ENCODE assay signal across 24 cellular contexts in genomic region chr13:99392806-99393135, GRCh38.
DNase-seq lines count a peak whose midpoint lies in the region; ATAC-seq, FAIRE-seq and TF ChIP-seq lines count a peak whose summit lies in the region.
"Had no signal": no experiment of that assay in that cellular context is flagged by ENCODE, and none has a peak within 500 bp of the region (broad histone marks: within the 10 kb centered on the region; RNA-seq: fewer than 3 reads in every experiment).

No MANE protein-coding gene starts in this region.

- no peaks in the 10 kb centered on the region for H3K23me2 ChIP-seq in H1 (ENCODE audit: low read depth, low read length)

- H3K79me2 ChIP-seq in H1 (ENCODE audit: control insufficient read depth in 1 of 2, insufficient read depth in 2 of 2, low read length in 2 of 2): no peaks in the 10 kb centered on the region

- H2AFZ ChIP-seq in H1 (ENCODE audit: low read length): no peak overlapping the region
- H2AFZ ChIP-seq: GM23248 had no signal

- H3K18ac ChIP-seq in H1 (ENCODE audit: extremely low read depth, low read length): no peak overlapping the region

- TF ChIP-seq CTCF in WERI-Rb-1 (IDR thresholded peaks at IDR 0.05; ENCODE audit: low read depth, low read length) (no peak), H1 (IDR thresholded peaks at IDR 0.05; ENCODE audit: control extremely low read depth in 1 of 3, insufficient read depth in 1 of 3, low read depth in 1 of 3, low read length in 3 of 3) (no peak)

- H2BK20ac ChIP-seq in H1 (ENCODE audit: low read length): no peak overlapping the region

- no peak overlapping the region for H4K5ac ChIP-seq in H1 (ENCODE audit: insufficient read length, low read depth, low read length)

- H4K8ac ChIP-seq in H1 (ENCODE audit: extremely low read depth, insufficient read depth, low read length): 0 out of 2 replicates have a peak overlapping the region, but pooled peaks have one; percentile 66

- no peak overlapping the region for H2BK5ac ChIP-seq in H1 (ENCODE audit: low read depth, low read length)

- POLR2A ChIA-PET in H1 (lab: Charles Lee; ENCODE audit: partially characterized antibody): no interaction called here

- TF ChIP-seq RAD21 in H1 (IDR thresholded peaks at IDR 0.05 in 1 of 2, conservative IDR thresholded peaks at IDR 0.05 in 1 of 2; ENCODE audit: low read depth in 2 of 2, low read length in 2 of 2): no peak

- no peak overlapping the region for H3K9ac ChIP-seq in H1 (replicated peaks in 1 of 4; ENCODE audit: extremely low read depth in 1 of 4, low read depth in 3 of 4, low read length in 3 of 4)
- H3K9ac ChIP-seq: GM23248 had no signal

- H3K4ac ChIP-seq in H1 (replicated peaks; ENCODE audit: insufficient read length, low read depth, low read length): no peak overlapping the region

- H3K27ac ChIP-seq in WERI-Rb-1: no peak overlapping the region
- H3K27ac ChIP-seq in H1 (ENCODE audit: low read depth, low read length): no peak overlapping the region
- H3K27ac ChIP-seq: GM23248 had no signal

- H3K4me3 ChIP-seq in WERI-Rb-1 (ENCODE audit: low read depth, low read length) (no peak overlapping the region), H1 (ENCODE audit: extremely low read depth in 1 of 4, insufficient read depth in 2 of 4, low read depth in 3 of 4, low read length in 4 of 4) (no peak overlapping the region)
- H3K4me3 ChIP-seq: GM23248, MG63 had no signal

- H3K27ac Mint-ChIP-seq in activated naive CD4-positive, alpha-beta T cell treated with anti-CD3 and anti-CD28 coated beads, Interleukin-2, amount 50 U/mL, for 24 hours: peak overlapping the region; percentile 46

- ATAC-seq in GM18870 (IDR thresholded peaks at IDR 0.05; ENCODE audit: unreplicated experiment): no peak
- ATAC-seq: HCT116, PC-3 had no signal

- no peaks in the 10 kb centered on the region for H3K27me3 Mint-ChIP-seq in activated naive CD4-positive, alpha-beta T cell treated with anti-CD3 and anti-CD28 coated beads, Interleukin-2, amount 50 U/mL, for 24 hours
- H3K27me3 Mint-ChIP-seq: IgD-negative memory B cell had no signal

- H3K27me3 ChIP-seq in WERI-Rb-1 (ENCODE audit: insufficient read depth, low read depth, severe bottlenecking): no peaks in the 10 kb centered on the region
- no peaks in the 10 kb centered on the region for H3K27me3 ChIP-seq in H1 (replicated peaks in 1 of 4; ENCODE audit: control insufficient read depth in 3 of 4, extremely low read depth in 1 of 4, insufficient read depth in 3 of 4, low read length in 3 of 4)
- H3K27me3 ChIP-seq: MG63 had no signal

- no peaks in the 10 kb centered on the region for H4K20me1 ChIP-seq in H1 (replicated peaks in 1 of 2; ENCODE audit: control insufficient read depth in 1 of 2, insufficient read depth in 2 of 2, low read length in 2 of 2)

- H3K56ac ChIP-seq in H1 (replicated peaks; ENCODE audit: insufficient read length, low read depth, low read length): no peak overlapping the region

- no peak overlapping the region for H2AK5ac ChIP-seq in H1 (ENCODE audit: low read depth, low read length)

- CTCF ChIA-PET in H1 (lab: Charles Lee; ENCODE audit: partially characterized antibody): interaction anchor here (0.9 to 16.2 kb wide), 4 partner anchors 10 to 43 kb away, joined by 3 to 227 read pairs (median 6); no protein-coding TSS in a partner anchor

- H3K9me3 Mint-ChIP-seq in activated naive CD4-positive, alpha-beta T cell treated with anti-CD3 and anti-CD28 coated beads, Interleukin-2, amount 50 U/mL, for 24 hours: no peaks in the 10 kb centered on the region
- H3K9me3 Mint-ChIP-seq: CD8-positive, alpha-beta memory T cell; IgD-negative memory B cell had no signal

- no peak overlapping the region for H3K4me2 ChIP-seq in H1 (ENCODE audit: insufficient read depth in 1 of 2, low read depth in 2 of 2, low read length in 2 of 2)

- intact Hi-C loops in posterior vena cava (cut with DNase I): no loop called here

- H3K4me3 Mint-ChIP-seq in activated naive CD4-positive, alpha-beta T cell treated with anti-CD3 and anti-CD28 coated beads, Interleukin-2, amount 50 U/mL, for 24 hours: no peak overlapping the region
- H3K4me3 Mint-ChIP-seq: CD8-positive, alpha-beta memory T cell; IgD-negative memory B cell had no signal

- H3K4me1 Mint-ChIP-seq in activated naive CD4-positive, alpha-beta T cell treated with anti-CD3 and anti-CD28 coated beads, Interleukin-2, amount 50 U/mL, for 24 hours: peaks cover 54% of the 10 kb centered on the region

- FAIRE-seq in H1 (lab: Jason Lieb, UNC): no peak
- FAIRE-seq: D721Med, GM12891 had no signal

- no peaks in the 10 kb centered on the region for H3K79me1 ChIP-seq in H1 (ENCODE audit: low read depth, low read length)

- H3K4me1 ChIP-seq in H1 (replicated peaks in 1 of 4; ENCODE audit: control insufficient read depth in 3 of 4, insufficient read depth in 4 of 4, low read length in 3 of 4): no peaks in the 10 kb centered on the region

- H3K14ac ChIP-seq in H1 (ENCODE audit: insufficient read length): no peak overlapping the region

- DNase-seq in activated naive CD4-positive, alpha-beta T cell treated with anti-CD3 and anti-CD28 coated beads, Interleukin-2, amount 50 U/mL, for 16 hours: no peak
- DNase-seq in WERI-Rb-1 (peak; percentile 5), H1 (ENCODE audit: low read depth in 1 of 2, low spot score in 2 of 2) (no peak), posterior vena cava (ENCODE audit: low spot score) (peak; percentile 62), HT-29 (ENCODE audit: low spot score) (no peak), D341Med (ENCODE audit: low spot score) (no peak)
- DNase-seq: 8988T; CD8-positive, alpha-beta memory T cell; GM23248; Karpas-422; MG63; NCI-H1092; NCI-H1436 treated with DMSO at 0.1 percent for 48 hours; NCI-H2029; NCI-H345; NCI-H524 treated with DMSO at 0.1 percent for 48 hours; PC-3; RPMI8226 had no signal

- H2BK12ac ChIP-seq in H1 (ENCODE audit: low read depth, low read length): no peak overlapping the region

- H3K9me3 ChIP-seq in WERI-Rb-1 (ENCODE audit: severe bottlenecking) (no peaks in the 10 kb centered on the region), H1 (ENCODE audit: insufficient read depth in 2 of 2, low read depth in 1 of 2, low read length in 1 of 2) (no peaks in the 10 kb centered on the region)
- H3K9me3 ChIP-seq: MG63 had no signal

- TF ChIP-seq POLR2A in H1 (IDR thresholded peaks at IDR 0.05; ENCODE audit: control extremely low read depth in 1 of 2, low read depth in 2 of 2, low read length in 2 of 2): no peak

- no peaks in the 10 kb centered on the region for H3K36me3 ChIP-seq in WERI-Rb-1
- no peaks in the 10 kb centered on the region for H3K36me3 ChIP-seq in H1 (ENCODE audit: control insufficient read depth in 2 of 4, insufficient read depth in 4 of 4, low read length in 3 of 4)

- WGBS in H1 (ENCODE audit: extremely low coverage in 1 of 2, insufficient coverage in 1 of 2, insufficient read length in 1 of 2, insufficient replicate concordance in 2 of 2, low coverage in 1 of 2, low lambda C conversion rate in 2 of 2, missing lambda C conversion rate in 1 of 2), 2 experiments: 80% methylated on average over 4 of the region's 4 CpGs; no CpG with 5 or more reads in 1 of the 2 experiments

- no peak overlapping the region for H2BK15ac ChIP-seq in H1 (ENCODE audit: low read length)

- no peaks in the 10 kb centered on the region for H3K36me3 Mint-ChIP-seq in activated naive CD4-positive, alpha-beta T cell treated with anti-CD3 and anti-CD28 coated beads, Interleukin-2, amount 50 U/mL, for 24 hours

- no peak for TF ChIP-seq EP300 in H1 (IDR thresholded peaks at IDR 0.05; ENCODE audit: borderline replicate concordance in 1 of 2, low read depth in 2 of 2, low read length in 2 of 2)

- no peak overlapping the region for H3K23ac ChIP-seq in H1 (ENCODE audit: insufficient read length)

- no peak overlapping the region for H2BK120ac ChIP-seq in H1 (replicated peaks; ENCODE audit: low read depth, low read length)

- H4K91ac ChIP-seq in H1 (replicated peaks; ENCODE audit: insufficient read length, low read length): no peak overlapping the region

TF ChIP-seq in H1, 55 proteins besides CTCF, POLR2A, EP300 and RAD21:
- TF ChIP-seq TAF7 (optimal IDR thresholded peaks at IDR 0.05; ENCODE audit: borderline replicate concordance, low read depth, low read length) (no peak), RNF2 (IDR thresholded peaks at IDR 0.05; ENCODE audit: borderline replicate concordance, low read depth, low read length, missing control alignments, poor library complexity, severe bottlenecking) (no peak), ATF3 (IDR thresholded peaks at IDR 0.05; ENCODE audit: insufficient read depth, low read depth, low read length) (no peak), KDM1A (IDR thresholded peaks at IDR 0.05; ENCODE audit: borderline replicate concordance, low read length) (no peak), CBX5 (IDR thresholded peaks at IDR 0.05; ENCODE audit: low read depth, low read length) (no peak), TAF1 (IDR thresholded peaks at IDR 0.05; ENCODE audit: low read depth, low read length) (no peak), YY1 (IDR thresholded peaks at IDR 0.05; ENCODE audit: low read depth, low read length) (no peak), CEBPB (IDR thresholded peaks at IDR 0.05; ENCODE audit: low read depth, low read length) (no peak), NANOG (IDR thresholded peaks at IDR 0.05; ENCODE audit: insufficient read depth, low read depth, low read length, poor library complexity, severe bottlenecking) (no peak), CHD1 (IDR thresholded peaks at IDR 0.05; ENCODE audit: low read depth, low read length) (no peak), SIN3A (conservative IDR thresholded peaks at IDR 0.05 in 1 of 2, IDR thresholded peaks at IDR 0.05 in 1 of 2; ENCODE audit: low read depth in 1 of 2, low read length in 2 of 2) (no peak)

Comparison
In these comparisons a context has a peak if more than half of its experiments do, and no peak if none do; other contexts are left out.
1. DNase-seq: peak in WERI-Rb-1 (single experiment) and posterior vena cava (single experiment); none in activated naive CD4-positive, alpha-beta T cell treated with anti-CD3 and anti-CD28 coated beads, Interleukin-2, amount 50 U/mL, for 16 hours (single experiment), H1 (0 of 2), HT-29 (single experiment) and D341Med (single experiment).